1 cellular context compared by ENCODE assay signal in the genomic region with DNA sequence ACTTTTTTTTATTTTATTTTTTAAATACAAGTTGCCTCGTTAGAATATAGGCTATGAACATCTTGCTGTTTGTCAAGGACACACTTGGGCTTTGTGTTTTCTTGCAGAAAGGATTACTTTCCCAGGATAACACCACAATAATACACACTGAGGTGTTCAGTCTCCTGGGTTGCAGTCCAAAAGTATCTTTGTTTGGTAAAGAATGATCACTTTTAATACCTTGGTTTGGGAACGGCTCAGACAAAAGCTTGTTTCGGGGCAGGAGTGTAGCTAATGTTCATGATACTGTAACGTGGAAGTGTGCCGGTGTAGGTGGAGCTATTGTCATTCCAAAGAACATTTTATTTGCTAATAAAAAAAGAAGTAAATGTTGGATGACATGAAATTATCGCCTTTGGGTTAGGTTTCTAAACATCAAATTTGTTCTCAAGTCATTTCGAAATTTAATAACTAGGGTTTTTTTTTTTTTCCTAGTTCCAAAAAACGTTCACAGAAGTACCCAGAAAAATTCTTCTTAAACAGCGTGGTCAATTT.
TF ChIP-seq lines count a peak whose summit lies in the region.

No MANE protein-coding gene starts in this region.

TF ChIP-seq in H1, 55 proteins besides CTCF, POLR2A, EP300 and RAD21:
- TF ChIP-seq POLR2AphosphoS5 (IDR thresholded peaks at IDR 0.05; ENCODE audit: low read depth, low read length) (no peak), ASH2L (IDR thresholded peaks at IDR 0.05; ENCODE audit: low read length) (no peak), CEBPB (IDR thresholded peaks at IDR 0.05; ENCODE audit: low read depth, low read length) (no peak), SRF (IDR thresholded peaks at IDR 0.05; ENCODE audit: low read depth, low read length) (no peak), SUZ12 (IDR thresholded peaks at IDR 0.05; ENCODE audit: low read length) (no peak), TCF12 (IDR thresholded peaks at IDR 0.05; ENCODE audit: low read depth, low read length) (no peak), POU5F1 (IDR thresholded peaks at IDR 0.05; ENCODE audit: low read depth, low read length) (no peak), JUN (IDR thresholded peaks at IDR 0.05; ENCODE audit: low read depth, low read length) (no peak), TEAD4 (IDR thresholded peaks at IDR 0.05; ENCODE audit: low read depth, low read length) (no peak), CHD1 (IDR thresholded peaks at IDR 0.05; ENCODE audit: low read depth, low read length) (no peak), SAP30 (IDR thresholded peaks at IDR 0.05; ENCODE audit: insufficient read depth, insufficient replicate concordance, low read length) (no peak)
